Comparison of ENCODE assay signal across 8 cellular contexts in the genomic region with DNA sequence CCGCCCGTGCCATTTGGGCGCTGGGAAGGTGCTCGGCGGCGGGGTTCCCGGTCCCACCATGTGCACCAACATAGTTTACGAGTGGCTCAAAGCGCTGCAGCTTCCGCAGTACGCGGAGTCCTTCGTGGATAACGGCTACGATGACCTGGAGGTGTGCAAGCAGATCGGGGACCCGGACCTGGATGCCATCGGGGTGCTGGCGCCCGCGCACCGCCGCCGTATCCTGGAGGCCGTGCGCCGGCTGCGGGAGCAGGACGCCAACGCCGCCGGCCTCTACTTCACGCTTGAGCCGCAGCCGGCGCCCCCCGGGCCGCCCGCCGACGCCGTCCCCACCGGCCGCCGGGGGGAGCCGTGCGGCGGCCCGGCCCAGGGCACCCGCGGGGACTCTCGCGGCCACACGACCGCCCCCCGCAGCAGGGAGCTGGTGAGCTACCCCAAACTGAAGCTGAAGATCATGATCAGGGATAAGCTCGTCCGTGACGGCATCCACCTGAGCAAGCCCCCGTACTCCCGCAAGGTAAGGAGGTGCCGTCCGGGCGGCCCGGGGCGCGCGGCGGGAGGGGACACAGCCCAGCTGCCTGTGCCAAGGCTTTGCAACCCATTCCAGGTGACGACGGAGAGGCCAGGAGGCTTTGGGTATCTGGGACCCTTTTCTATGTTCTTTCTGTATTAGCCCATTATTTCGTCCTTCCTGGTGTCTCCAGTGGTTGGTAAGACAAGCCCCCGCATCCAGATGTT. TPM values are rescaled to one million over a fixed set of nuclear protein-coding genes. Genes with fewer than 3 reads are reported as not detected.
DNase-seq lines count a peak whose midpoint lies in the region; ATAC-seq and TF ChIP-seq lines count a peak whose summit lies in the region.

No MANE protein-coding gene starts in this region.

- H3K9me3 ChIP-seq in SJCRH30 (replicated peaks) = no peaks in the 10 kb centered on the region
- no peaks in the 10 kb centered on the region for H3K9me3 ChIP-seq in ovary

- H3K27ac ChIP-seq in SJCRH30 = peak overlapping the region; percentile 58
- H3K27ac ChIP-seq in ovary = no peak overlapping the region

- H3K36me3 ChIP-seq in SJCRH30 (no peaks in the 10 kb centered on the region), ovary (no peaks in the 10 kb centered on the region)

- H3K27me3 ChIP-seq in SJCRH30 = no peaks in the 10 kb centered on the region
- H3K27me3 ChIP-seq in ovary = no peaks in the 10 kb centered on the region

- DNase-seq in 8988T = peak; percentile 41
- peak; percentile 42 to 67 for DNase-seq in SJCRH30
- no peak for DNase-seq in fibroblast of villous mesenchyme (ENCODE audit: low read depth)
- peak in 3 of 5 donors; percentile 17 to 37 (median 36) for DNase-seq in ovary
- DNase-seq in A172 (ENCODE audit: low spot score) = no peak

- 0 to 1% (median 1%) methylated on average over 67 to 73 of the region's 73 CpGs for WGBS in ovary, 3 donors

- intact Hi-C loops in ovary (cut with DNase I) = loop anchor here in 3 of 4 donors (5.0 to 10.0 kb wide), 5 partner anchors 636 to 958 kb away; no protein-coding TSS in a partner anchor

- H3K4me3 ChIP-seq in SJCRH30 = peak overlapping the region; percentile 91
- H3K4me3 ChIP-seq in fibroblast of villous mesenchyme (ENCODE audit: low read depth, low read length) = peak overlapping the region; percentile 67
- H3K4me3 ChIP-seq in ovary = peak overlapping the region; percentile 45

- TF ChIP-seq EP300 in ovary (IDR thresholded peaks at IDR 0.05) = no peak

- peak; percentile 25 for ATAC-seq in GM18517 (IDR thresholded peaks at IDR 0.05; ENCODE audit: unreplicated experiment)
- ATAC-seq in HG03039 (IDR thresholded peaks at IDR 0.05; ENCODE audit: unreplicated experiment) = no peak
- ATAC-seq in HG03442 (IDR thresholded peaks at IDR 0.05; ENCODE audit: unreplicated experiment) = no peak

- H3K4me1 ChIP-seq in SJCRH30 (no peaks in the 10 kb centered on the region), ovary (ENCODE audit: insufficient read depth) (peaks cover 2% of the 10 kb centered on the region)

- TF ChIP-seq POLR2A in ovary (IDR thresholded peaks at IDR 0.05) = no peak

- TF ChIP-seq CTCF in fibroblast of villous mesenchyme (IDR thresholded peaks at IDR 0.05; ENCODE audit: insufficient read depth, low read depth, low read length) (no peak), ovary (IDR thresholded peaks at IDR 0.05) (no peak)

RNA-seq across cellular contexts. Expression of a gene that starts 0.6 kb away (rescaled TPM):
- 11.6 and 12.2 TPM in 2 replicates for total RNA-seq in SJCRH30 (2014; rRNA removed; shearing (Covaris generic))
- total RNA-seq in fibroblast of villous mesenchyme (under 0.01 TPM in 2 replicates), ovary (1 to 10 TPM in 4 of 7 donors, under 1 TPM in 3; 0.13 to 3.9 (median 1.3) TPM)
- polyA plus RNA-seq in ovary = 1 to 10 TPM; 1.7 to 1.9 TPM
- total RNA-seq in A172 (2014; rRNA removed; shearing (Covaris generic)) = 1.8 and 2.7 TPM in 2 replicates

Comparison
In these comparisons a context has a peak if more than half of its experiments do, and no peak if none do; other contexts are left out.
1. DNase-seq: peak in 8988T (single experiment), SJCRH30 (2 of 2) and ovary (3 of 5); none in fibroblast of villous mesenchyme (single experiment) and A172 (single experiment).
2. Peak in every context shown above with its lines, with median percentiles within 50 percentile points of each other: H3K4me3 ChIP-seq.